31 cellular contexts compared by ENCODE assay signal in genomic region chr13:52463526-52463925, GRCh38.
"Had no signal": no experiment of that assay in that cellular context is flagged by ENCODE, and none has a peak within 500 bp of the region (broad histone marks: within the 10 kb centered on the region; RNA-seq: fewer than 3 reads in every experiment).

No MANE protein-coding gene starts in this region.

- H3K4me1 ChIP-seq: parathyroid adenoma, psoas muscle, vagina had no signal

- H3K9ac ChIP-seq: parathyroid adenoma had no signal

- H3K4me2 ChIP-seq: smooth muscle cell had no signal

- H3K27ac ChIP-seq: parathyroid adenoma, psoas muscle, vagina, WERI-Rb-1 had no signal

- H3K9me3 ChIP-seq: psoas muscle, vagina had no signal

- DNase-seq: activated effector memory CD4-positive, alpha-beta T cell treated with Interleukin-2 at 50 U/mL for 16 hours; activated naive CD4-positive, alpha-beta T cell treated with Interleukin-2 at 50 U/mL for 16 hours; activated T-cell treated with anti-CD3 and anti-CD28 coated beads, Interleukin-2, amount 50 U/mL, for 48 hours; amygdala; endodermal cell; foreskin fibroblast; head of caudate nucleus; hippocampal formation; immature natural killer cell; kidney; left colon; mammary epithelial cell; nephron progenitor cell; psoas muscle; stimulated activated CD4-positive, alpha-beta T cell treated with anti-CD3 and anti-CD28 coated beads, Interleukin-1b, Interleukin-23, amount 100 ng/mL, for 48 hours; stimulated activated CD4-positive, alpha-beta T cell treated with anti-CD3 and anti-CD28 coated beads, Interleukin-4, amount 100 ng/mL, for 4 hours; stimulated activated CD8-positive, alpha-beta memory T cell treated with anti-CD3 and anti-CD28 coated beads, Interleukin-4, amount 100 ng/mL, for 48 hours; stimulated activated naive CD8-positive, alpha-beta T cell treated with anti-CD3 and anti-CD28 coated beads, Interleukin-15, amount 100 ng/mL, for 72 hours; substantia nigra; T-cell; T-helper 9 cell; WERI-Rb-1 had no signal

- H3K27me3 ChIP-seq: vagina had no signal

- H3K9me3 Mint-ChIP-seq: central memory CD8-positive, alpha-beta T cell; dendritic cell treated with granulocyte-macrophage colony-stimulating factor and Interleukin-4, amounts not matched to agents 40 ng/mL and 50 ng/mL, for 4 days; immature natural killer cell; stimulated activated naive CD8-positive, alpha-beta T cell treated with anti-CD3 and anti-CD28 coated beads, Interleukin-15, amount 100 ng/mL, for 72 hours; T-cell; type B pancreatic cell had no signal

- H3K27me3 Mint-ChIP-seq: central memory CD8-positive, alpha-beta T cell; dendritic cell treated with granulocyte-macrophage colony-stimulating factor and Interleukin-4, amounts not matched to agents 40 ng/mL and 50 ng/mL, for 4 days; stimulated activated memory B cell treated with anti-CD40 and anti-IgM and Interleukin-4, amounts not matched to agents 10 μg/mL and 1 μg/mL and 100 μg/mL, for 72 hours; stimulated activated naive CD8-positive, alpha-beta T cell treated with anti-CD3 and anti-CD28 coated beads, Interleukin-15, amount 100 ng/mL, for 72 hours; T-cell; type B pancreatic cell had no signal

- H3K27ac Mint-ChIP-seq: dendritic cell treated with granulocyte-macrophage colony-stimulating factor and Interleukin-4, amounts not matched to agents 40 ng/mL and 50 ng/mL, for 4 days; endodermal cell; nephron progenitor cell; stimulated activated memory B cell treated with anti-CD40 and anti-IgM and Interleukin-4, amounts not matched to agents 10 μg/mL and 1 μg/mL and 100 μg/mL, for 72 hours; T-cell; type B pancreatic cell had no signal

- H3K36me3 ChIP-seq: vagina had no signal

- H2AFZ ChIP-seq: parathyroid adenoma had no signal

- H3K79me2 ChIP-seq: parathyroid adenoma had no signal

- ATAC-seq: activated CD4-positive, CD25-positive, alpha-beta regulatory T cell treated with anti-CD3 and anti-CD28 coated beads, Interleukin-2, amount 50 U/mL, for 24 hours; esophagus mucosa; left colon; psoas muscle; stimulated activated memory B cell treated with anti-CD40 and anti-IgM and Interleukin-4, amounts not matched to agents 10 μg/mL and 1 μg/mL and 100 μg/mL, for 72 hours; stimulated activated naive CD8-positive, alpha-beta T cell treated with anti-CD3 and anti-CD28 coated beads, Interleukin-15, amount 100 ng/mL, for 72 hours; T-cell had no signal

- H3K4me3 Mint-ChIP-seq: central memory CD8-positive, alpha-beta T cell; dendritic cell treated with granulocyte-macrophage colony-stimulating factor and Interleukin-4, amounts not matched to agents 40 ng/mL and 50 ng/mL, for 4 days; endodermal cell; immature natural killer cell; nephron progenitor cell; stimulated activated memory B cell treated with anti-CD40 and anti-IgM and Interleukin-4, amounts not matched to agents 10 μg/mL and 1 μg/mL and 100 μg/mL, for 72 hours; stimulated activated naive CD8-positive, alpha-beta T cell treated with anti-CD3 and anti-CD28 coated beads, Interleukin-15, amount 100 ng/mL, for 72 hours; T-cell; type B pancreatic cell had no signal

- H3K4me3 ChIP-seq: psoas muscle, smooth muscle cell, vagina had no signal
